ENCODE assay signal across 1 cellular context in genomic region chr12:110079477-110080400, GRCh38.
TF ChIP-seq lines count a peak whose summit lies in the region.

No MANE protein-coding gene starts in this region.

TF ChIP-seq in HepG2, 621 proteins besides CTCF, POLR2A, EP300 and RAD21 (continued from another document and continues in another):
- TF ChIP-seq AHDC1 (CRISPR knock-in tag; IDR thresholded peaks at IDR 0.05; ENCODE audit: borderline replicate concordance) (no peak), GLMP (CRISPR knock-in tag; IDR thresholded peaks at IDR 0.05; ENCODE audit: borderline replicate concordance) (no peak), ZNF318 (CRISPR knock-in tag; IDR thresholded peaks at IDR 0.05) (no peak), ZNF747 (CRISPR knock-in tag; IDR thresholded peaks at IDR 0.05; ENCODE audit: borderline replicate concordance) (peak; percentile 63; the same call in 1 of the 2 replicates), CENPBD1 (CRISPR knock-in tag; IDR thresholded peaks at IDR 0.05; ENCODE audit: borderline replicate concordance, low read depth) (0 out of 2 replicates have a peak, but pooled peaks have one; percentile 69), PHF8 (CRISPR knock-in tag; IDR thresholded peaks at IDR 0.05) (peak; percentile 31; the same call in 1 of the 2 replicates), PAWR (CRISPR knock-in tag; IDR thresholded peaks at IDR 0.05; ENCODE audit: borderline replicate concordance) (no peak; the same call in 1 of the 2 replicates), KDM5B (CRISPR knock-in tag; IDR thresholded peaks at IDR 0.05; ENCODE audit: borderline replicate concordance) (no peak; the same call in 1 of the 2 replicates), FOXP4 (CRISPR knock-in tag; IDR thresholded peaks at IDR 0.05) (peak; percentile 83), SNAPC2 (CRISPR knock-in tag; IDR thresholded peaks at IDR 0.05) (peak; percentile 84; the same call in 1 of the 2 replicates), TGIF2 (CRISPR knock-in tag; IDR thresholded peaks at IDR 0.05) (peak; percentile 87), GTF3A (CRISPR knock-in tag; conservative IDR thresholded peaks at IDR 0.05) (no peak), MAFK (conservative IDR thresholded peaks at IDR 0.05 in 1 of 2, IDR thresholded peaks at IDR 0.05 in 1 of 2; ENCODE audit: low read length in 2 of 2) (no peak), ZNF136 (CRISPR knock-in tag; IDR thresholded peaks at IDR 0.05; ENCODE audit: low read depth) (no peak)
- TF ChIP-seq, protein P1, sequence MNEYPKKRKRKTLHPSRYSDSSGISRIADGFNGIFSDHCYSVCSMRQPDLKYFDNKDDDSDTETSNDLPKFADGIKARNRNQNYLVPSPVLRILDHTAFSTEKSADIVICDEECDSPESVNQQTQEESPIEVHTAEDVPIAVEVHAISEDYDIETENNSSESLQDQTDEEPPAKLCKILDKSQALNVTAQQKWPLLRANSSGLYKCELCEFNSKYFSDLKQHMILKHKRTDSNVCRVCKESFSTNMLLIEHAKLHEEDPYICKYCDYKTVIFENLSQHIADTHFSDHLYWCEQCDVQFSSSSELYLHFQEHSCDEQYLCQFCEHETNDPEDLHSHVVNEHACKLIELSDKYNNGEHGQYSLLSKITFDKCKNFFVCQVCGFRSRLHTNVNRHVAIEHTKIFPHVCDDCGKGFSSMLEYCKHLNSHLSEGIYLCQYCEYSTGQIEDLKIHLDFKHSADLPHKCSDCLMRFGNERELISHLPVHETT (CRISPR knock-in tag; conservative IDR thresholded peaks at IDR 0.05), result no peak
- TF ChIP-seq, protein P2, sequence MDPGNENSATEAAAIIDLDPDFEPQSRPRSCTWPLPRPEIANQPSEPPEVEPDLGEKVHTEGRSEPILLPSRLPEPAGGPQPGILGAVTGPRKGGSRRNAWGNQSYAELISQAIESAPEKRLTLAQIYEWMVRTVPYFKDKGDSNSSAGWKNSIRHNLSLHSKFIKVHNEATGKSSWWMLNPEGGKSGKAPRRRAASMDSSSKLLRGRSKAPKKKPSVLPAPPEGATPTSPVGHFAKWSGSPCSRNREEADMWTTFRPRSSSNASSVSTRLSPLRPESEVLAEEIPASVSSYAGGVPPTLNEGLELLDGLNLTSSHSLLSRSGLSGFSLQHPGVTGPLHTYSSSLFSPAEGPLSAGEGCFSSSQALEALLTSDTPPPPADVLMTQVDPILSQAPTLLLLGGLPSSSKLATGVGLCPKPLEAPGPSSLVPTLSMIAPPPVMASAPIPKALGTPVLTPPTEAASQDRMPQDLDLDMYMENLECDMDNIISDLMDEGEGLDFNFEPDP (CRISPR knock-in tag; conservative IDR thresholded peaks at IDR 0.05), result no peak
- TF ChIP-seq, protein P3, sequence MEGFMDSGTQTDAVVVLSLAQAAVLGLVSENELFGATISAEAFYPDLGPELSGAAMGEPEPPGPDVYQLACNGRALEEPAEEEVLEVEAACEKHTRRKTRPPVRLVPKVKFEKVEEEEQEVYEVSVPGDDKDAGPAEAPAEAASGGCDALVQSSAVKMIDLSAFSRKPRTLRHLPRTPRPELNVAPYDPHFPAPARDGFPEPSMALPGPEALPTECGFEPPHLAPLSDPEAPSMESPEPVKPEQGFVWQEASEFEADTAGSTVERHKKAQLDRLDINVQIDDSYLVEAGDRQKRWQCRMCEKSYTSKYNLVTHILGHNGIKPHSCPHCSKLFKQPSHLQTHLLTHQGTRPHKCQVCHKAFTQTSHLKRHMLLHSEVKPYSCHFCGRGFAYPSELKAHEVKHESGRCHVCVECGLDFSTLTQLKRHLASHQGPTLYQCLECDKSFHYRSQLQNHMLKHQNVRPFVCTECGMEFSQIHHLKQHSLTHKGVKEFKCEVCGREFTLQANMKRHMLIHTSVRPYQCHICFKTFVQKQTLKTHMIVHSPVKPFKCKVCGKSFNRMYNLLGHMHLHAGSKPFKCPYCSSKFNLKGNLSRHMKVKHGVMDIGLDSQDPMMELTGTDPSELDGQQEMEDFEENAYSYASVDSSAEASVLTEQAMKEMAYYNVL (CRISPR knock-in tag; IDR thresholded peaks at IDR 0.05; ENCODE audit: borderline replicate concordance), result peak; percentile 77
- TF ChIP-seq, protein P4, sequence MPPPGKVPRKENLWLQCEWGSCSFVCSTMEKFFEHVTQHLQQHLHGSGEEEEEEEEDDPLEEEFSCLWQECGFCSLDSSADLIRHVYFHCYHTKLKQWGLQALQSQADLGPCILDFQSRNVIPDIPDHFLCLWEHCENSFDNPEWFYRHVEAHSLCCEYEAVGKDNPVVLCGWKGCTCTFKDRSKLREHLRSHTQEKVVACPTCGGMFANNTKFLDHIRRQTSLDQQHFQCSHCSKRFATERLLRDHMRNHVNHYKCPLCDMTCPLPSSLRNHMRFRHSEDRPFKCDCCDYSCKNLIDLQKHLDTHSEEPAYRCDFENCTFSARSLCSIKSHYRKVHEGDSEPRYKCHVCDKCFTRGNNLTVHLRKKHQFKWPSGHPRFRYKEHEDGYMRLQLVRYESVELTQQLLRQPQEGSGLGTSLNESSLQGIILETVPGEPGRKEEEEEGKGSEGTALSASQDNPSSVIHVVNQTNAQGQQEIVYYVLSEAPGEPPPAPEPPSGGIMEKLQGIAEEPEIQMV (CRISPR knock-in tag; IDR thresholded peaks at IDR 0.05; ENCODE audit: low read depth), result peak; percentile 64; the same call in 1 of the 2 replicates
- TF ChIP-seq, protein P5, sequence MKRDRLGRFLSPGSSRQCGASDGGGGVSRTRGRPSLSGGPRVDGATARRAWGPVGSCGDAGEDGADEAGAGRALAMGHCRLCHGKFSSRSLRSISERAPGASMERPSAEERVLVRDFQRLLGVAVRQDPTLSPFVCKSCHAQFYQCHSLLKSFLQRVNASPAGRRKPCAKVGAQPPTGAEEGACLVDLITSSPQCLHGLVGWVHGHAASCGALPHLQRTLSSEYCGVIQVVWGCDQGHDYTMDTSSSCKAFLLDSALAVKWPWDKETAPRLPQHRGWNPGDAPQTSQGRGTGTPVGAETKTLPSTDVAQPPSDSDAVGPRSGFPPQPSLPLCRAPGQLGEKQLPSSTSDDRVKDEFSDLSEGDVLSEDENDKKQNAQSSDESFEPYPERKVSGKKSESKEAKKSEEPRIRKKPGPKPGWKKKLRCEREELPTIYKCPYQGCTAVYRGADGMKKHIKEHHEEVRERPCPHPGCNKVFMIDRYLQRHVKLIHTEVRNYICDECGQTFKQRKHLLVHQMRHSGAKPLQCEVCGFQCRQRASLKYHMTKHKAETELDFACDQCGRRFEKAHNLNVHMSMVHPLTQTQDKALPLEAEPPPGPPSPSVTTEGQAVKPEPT (CRISPR knock-in tag; IDR thresholded peaks at IDR 0.05; ENCODE audit: low read depth), result no peak
